In genomic region chr19:46980756-46981155, GRCh38 we compare ENCODE assay signal across 18 cellular contexts. TPM values are rescaled to one million over a fixed set of nuclear protein-coding genes. Genes with fewer than 3 reads are reported as not detected.
DNase-seq lines count a peak whose midpoint lies in the region; ATAC-seq, FAIRE-seq and TF ChIP-seq lines count a peak whose summit lies in the region.
"Had no signal": no experiment of that assay in that cellular context is flagged by ENCODE, and none has a peak within 500 bp of the region (broad histone marks: within the 10 kb centered on the region; RNA-seq: fewer than 3 reads in every experiment).

No MANE protein-coding gene starts in this region.

- H3K9me3 ChIP-seq in right lobe of liver = no peaks in the 10 kb centered on the region
- no peaks in the 10 kb centered on the region for H3K9me3 ChIP-seq in HepG2 (ENCODE audit: low read length)
- H3K9me3 ChIP-seq in upper lobe of left lung = no peaks in the 10 kb centered on the region

- no peaks in the 10 kb centered on the region for H3K27me3 Mint-ChIP-seq in T-helper 2 cell treated with Interferon-gamma antibody and Interleukin-4, amounts not matched to agents 5 μg/mL and 100 μg/mL, for 36 hours (ENCODE audit: low read depth)
- peaks cover 4% of the 10 kb centered on the region for H3K27me3 Mint-ChIP-seq in glutamatergic neuron (ENCODE audit: unreplicated experiment)

- POLR2A ChIA-PET in HepG2 (lab: Yijun Ruan, JAX) = no interaction called here

- H3K4me3 Mint-ChIP-seq in T-helper 2 cell treated with Interferon-gamma antibody and Interleukin-4, amounts not matched to agents 5 μg/mL and 100 μg/mL, for 36 hours = no peak overlapping the region
- H3K4me3 Mint-ChIP-seq in glutamatergic neuron (ENCODE audit: unreplicated experiment) = peak overlapping the region; percentile 52
- H3K4me3 Mint-ChIP-seq: mesothelial cell of epicardium had no signal

- no peaks in the 10 kb centered on the region for H3K36me3 ChIP-seq in right lobe of liver
- peaks cover 10 to 20% of the 10 kb centered on the region in 2 experiments; a peak in 4 of 5 replicates for H3K36me3 ChIP-seq in HepG2 (replicated peaks in 1 of 2; ENCODE audit: control insufficient read depth in 1 of 2, insufficient read depth in 2 of 2, low read length in 2 of 2)
- H3K36me3 ChIP-seq in upper lobe of left lung = no peaks in the 10 kb centered on the region

- H3K4me3 ChIP-seq in right lobe of liver = no peak overlapping the region
- no peak overlapping the region for H3K4me3 ChIP-seq in HepG2 (replicated peaks in 1 of 3; ENCODE audit: insufficient read depth in 1 of 3, low read depth in 2 of 3, low read length in 3 of 3)
- H3K4me3 ChIP-seq in upper lobe of left lung = no peak overlapping the region
- H3K4me3 ChIP-seq: PC-9 had no signal

- TF ChIP-seq RAD21 in HepG2 (CRISPR knock-in tag; IDR thresholded peaks at IDR 0.05) = no peak

- TF ChIP-seq CTCF in right lobe of liver (IDR thresholded peaks at IDR 0.05) = no peak
- no peak for TF ChIP-seq CTCF in HepG2 (CRISPR knock-in tag; IDR thresholded peaks at IDR 0.05)
- no peak for TF ChIP-seq CTCF in glutamatergic neuron (IDR thresholded peaks at IDR 0.05; ENCODE audit: partially characterized antibody, unreplicated experiment)
- no peak for TF ChIP-seq CTCF in upper lobe of left lung (IDR thresholded peaks at IDR 0.05)

- H3K27ac ChIP-seq in right lobe of liver (peak overlapping the region in 2 of 3 donors; percentile 45 to 97), HepG2 (ENCODE audit: extremely low read length, insufficient read depth, low read length) (no peak overlapping the region), upper lobe of left lung (peak overlapping the region in 3 of 4 donors; percentile 8 to 63 (median 52))
- H3K27ac ChIP-seq: PC-9 had no signal

- intact Hi-C loops in right lobe of liver (cut with DNase I) (no loop called here), HepG2 (cut with micrococcal nuclease; ENCODE audit: unreplicated experiment) (loop anchor here (5.0 kb wide), 1 partner anchor 53 kb away; no protein-coding TSS in a partner anchor)

- H3K27ac Mint-ChIP-seq in T-helper 2 cell treated with Interferon-gamma antibody and Interleukin-4, amounts not matched to agents 5 μg/mL and 100 μg/mL, for 36 hours = peak overlapping the region; percentile 26
- peak overlapping the region; percentile 18 for H3K27ac Mint-ChIP-seq in glutamatergic neuron (ENCODE audit: unreplicated experiment)
- H3K27ac Mint-ChIP-seq: mesothelial cell of epicardium had no signal

- no TSS peak for BruUV-seq in HepG2 (replicated peaks; lab: Mats Ljungman, UMichigan)

- peaks cover 3% of the 10 kb centered on the region for H3K36me3 Mint-ChIP-seq in T-helper 2 cell treated with Interferon-gamma antibody and Interleukin-4, amounts not matched to agents 5 μg/mL and 100 μg/mL, for 36 hours (ENCODE audit: low read depth)
- H3K36me3 Mint-ChIP-seq in glutamatergic neuron (ENCODE audit: unreplicated experiment) = no peaks in the 10 kb centered on the region
- H3K36me3 Mint-ChIP-seq: mesothelial cell of epicardium had no signal

- no peak overlapping the region for H2AFZ ChIP-seq in HepG2 (ENCODE audit: low read length)
- H2AFZ ChIP-seq: PC-9 had no signal

- H3K27me3 ChIP-seq in right lobe of liver = no peaks in the 10 kb centered on the region
- no peaks in the 10 kb centered on the region for H3K27me3 ChIP-seq in HepG2 (ENCODE audit: control insufficient read depth in 1 of 2, insufficient read depth in 2 of 2, low read length in 2 of 2)
- no peaks in the 10 kb centered on the region for H3K27me3 ChIP-seq in upper lobe of left lung

- H3K4me1 Mint-ChIP-seq in T-helper 2 cell treated with Interferon-gamma antibody and Interleukin-4, amounts not matched to agents 5 μg/mL and 100 μg/mL, for 36 hours (ENCODE audit: low read depth) = peaks cover 19% of the 10 kb centered on the region
- H3K4me1 Mint-ChIP-seq in glutamatergic neuron (ENCODE audit: low read depth, unreplicated experiment) = peaks cover 51% of the 10 kb centered on the region

- in situ Hi-C loops in HepG2 (cut with HindIII; ENCODE audit: extremely low pct_ligation_motif_present, low pct_unique_long_range_greater_than_20kb) = no loop called here

- H3K4me2 ChIP-seq in HepG2 (ENCODE audit: low read depth, low read length) = no peak overlapping the region
- H3K4me2 ChIP-seq: PC-9 had no signal

- TF ChIP-seq POLR2A in right lobe of liver (IDR thresholded peaks at IDR 0.05) = no peak
- no peak for TF ChIP-seq POLR2A in HepG2 (IDR thresholded peaks at IDR 0.05; ENCODE audit: insufficient read depth in 1 of 2, low read depth in 2 of 2, low read length in 2 of 2)
- TF ChIP-seq POLR2A in upper lobe of left lung (IDR thresholded peaks at IDR 0.05) = no peak

- no peak for FAIRE-seq in HepG2 (lab: Jason Lieb, UNC)
- FAIRE-seq: GM12892 had no signal

- 86% methylated on average over 1 of the region's 3 CpGs for WGBS in right lobe of liver (ENCODE audit: insufficient coverage, low coverage, low lambda C conversion rate, missing lambda C conversion rate)
- 96% methylated on average over 3 of the region's 3 CpGs for WGBS in HepG2 (ENCODE audit: low lambda C conversion rate)
- 85 to 88% methylated on average over 3 of the region's 3 CpGs for WGBS in upper lobe of left lung, 2 donors

- H3K9me3 Mint-ChIP-seq in T-helper 2 cell treated with Interferon-gamma antibody and Interleukin-4, amounts not matched to agents 5 μg/mL and 100 μg/mL, for 36 hours = no peaks in the 10 kb centered on the region
- H3K9me3 Mint-ChIP-seq in glutamatergic neuron (ENCODE audit: unreplicated experiment) = peaks cover 11% of the 10 kb centered on the region
- H3K9me3 Mint-ChIP-seq: mesothelial cell of epicardium had no signal

- ATAC-seq in right lobe of liver (no peak), HepG2 (no peak), upper lobe of left lung (ENCODE audit: low FRiP score in 2 of 2) (no peak), GM18520 (IDR thresholded peaks at IDR 0.05; ENCODE audit: unreplicated experiment) (no peak)

- DNase-seq in right lobe of liver = no peak
- DNase-seq in HepG2 (ENCODE audit: low spot score) = no peak
- no peak for DNase-seq in T-helper 2 cell treated with Interferon-gamma antibody and Interleukin-4, amounts not matched to agents 5 μg/mL and 100 μg/mL, for 36 hours (ENCODE audit: low spot score)
- DNase-seq in glutamatergic neuron = no peak
- DNase-seq in upper lobe of left lung = no peak
- DNase-seq in AG08395 (ENCODE audit: low spot score) = no peak
- DNase-seq in NCI-H2107 (lab: John Stamatoyannopoulos, UW) = no peak
- DNase-seq: activated CD4-positive, alpha-beta T cell treated with anti-CD3 and anti-CD28 coated beads for 4 hours; activated T-cell treated with anti-CD3 and anti-CD28 coated beads, Interleukin-2, amount 50 U/mL, for 1 hour; central memory CD4-positive, alpha-beta T cell; KBM-7; kidney glomerular epithelial cell; NCI-H1105; nucleus accumbens; PC-9 had no signal

- peaks cover 23% of the 10 kb centered on the region for H3K79me2 ChIP-seq in HepG2 (ENCODE audit: insufficient read depth, low read length)

- H3K9ac ChIP-seq in HepG2 (ENCODE audit: insufficient read depth, low read depth, low read length) = no peak overlapping the region

- TF ChIP-seq EP300 in HepG2 (IDR thresholded peaks at IDR 0.05; ENCODE audit: low read depth in 2 of 2, low read length in 2 of 2) = no peak
- no peak for TF ChIP-seq EP300 in HepG2 (CRISPR knock-in tag; IDR thresholded peaks at IDR 0.05; ENCODE audit: borderline replicate concordance)
- no peak for TF ChIP-seq EP300 in upper lobe of left lung (IDR thresholded peaks at IDR 0.05)

- H3K4me1 ChIP-seq in right lobe of liver = peaks cover 0 to 69% (median 33%) of the 10 kb centered on the region in 4 donors
- H3K4me1 ChIP-seq in HepG2 (ENCODE audit: insufficient read depth, low read length) = peaks cover 51% of the 10 kb centered on the region
- H3K4me1 ChIP-seq in upper lobe of left lung = peaks cover 50 to 70% (median 61%) of the 10 kb centered on the region in 4 donors

- H4K20me1 ChIP-seq in HepG2 (ENCODE audit: insufficient read depth, low read length) = no peaks in the 10 kb centered on the region

- CTCF ChIA-PET in HepG2 (lab: Yijun Ruan, JAX; ENCODE audit: low intra/inter-chr PET ratio, low total read pairs) = no interaction called here

TF ChIP-seq in HepG2, 621 proteins besides CTCF, POLR2A, EP300 and RAD21 (continues in another document):
- TF ChIP-seq YEATS2 (CRISPR knock-in tag; IDR thresholded peaks at IDR 0.05; ENCODE audit: borderline replicate concordance) (no peak), ZBTB1 (CRISPR knock-in tag; IDR thresholded peaks at IDR 0.05; ENCODE audit: borderline replicate concordance) (no peak), NR0B2 (CRISPR knock-in tag; IDR thresholded peaks at IDR 0.05) (no peak)

RNA-seq across cellular contexts. Expression of gene NPAS1, which starts 38.9 kb away (rescaled TPM):
- 1 to 10 TPM in 2 of 6 experiments, not detected in 4; 1.3 to 1.7 TPM for total RNA-seq in right lobe of liver
- total RNA-seq in HepG2 (2016; rRNA removed; fragmentation: Illumina TruSeq; extraction: Trizol) = 0.29 and 0.35 TPM in 2 replicates
- 0.26 and 0.51 TPM in 2 replicates for total RNA-seq in HepG2 (2016; cell fraction: cytosol; rRNA removed; fragmentation: Illumina TruSeq; extraction: Trizol; ENCODE audit: low read depth)
- 0.16 and 0.30 TPM in 2 replicates for total RNA-seq in HepG2 (2016; cell fraction: insoluble cytoplasmic fraction; rRNA removed; fragmentation: Illumina TruSeq; extraction: Trizol)
- total RNA-seq in HepG2 (2016; cell fraction: membrane; rRNA removed; fragmentation: Illumina TruSeq; extraction: Trizol) = 0.59 and 0.76 TPM in 2 replicates
- not detected in 2 replicates for total RNA-seq in HepG2 (2016; cell fraction: nucleus; rRNA removed; fragmentation: Illumina TruSeq; extraction: Trizol)
- polyA plus RNA-seq in HepG2 (2011; rRNA removed) = 2.9 and 3.9 TPM in 2 replicates
- polyA plus RNA-seq in HepG2 (2011; cell fraction: cytosol; rRNA removed) = 2.3 and 4.0 TPM in 2 replicates
- 13.1 and 15.5 TPM in 2 replicates for polyA plus RNA-seq in HepG2 (2011; cell fraction: nucleus; rRNA removed)
- 1.2 and 2.2 TPM in 2 replicates for polyA plus RNA-seq in HepG2 (2012)
- 0.76 and 1.1 TPM in 2 replicates for polyA plus RNA-seq in HepG2 (2016; cell fraction: cytosol; fragmentation: Illumina TruSeq; extraction: Trizol; ENCODE audit: low read depth)
- 0.19 and 0.53 TPM in 2 replicates for polyA plus RNA-seq in HepG2 (2016; cell fraction: insoluble cytoplasmic fraction; fragmentation: Illumina TruSeq; extraction: Trizol; ENCODE audit: low read depth)
- 0.69 and 1.1 TPM in 2 replicates for polyA plus RNA-seq in HepG2 (2016; cell fraction: membrane; fragmentation: Illumina TruSeq; extraction: Trizol; ENCODE audit: low read depth)
- 1.2 TPM in 1 of 2 replicates, not detected in the other for polyA plus RNA-seq in HepG2 (2016; cell fraction: nucleus; fragmentation: Illumina TruSeq; extraction: Trizol; ENCODE audit: insufficient read depth, low read depth)
- polyA minus RNA-seq in HepG2 (2011; rRNA and poly(A)+ RNA removed; ENCODE audit: low replicate concordance) = 0.70 and 4.4 TPM in 2 replicates
- polyA minus RNA-seq in HepG2 (2011; cell fraction: cytosol; rRNA and poly(A)+ RNA removed) = 1.1 and 2.8 TPM in 2 replicates
- polyA minus RNA-seq in HepG2 (2011; cell fraction: nucleus; rRNA and poly(A)+ RNA removed) = 0.99 and 1.8 TPM in 2 replicates
- total RNA-seq in glutamatergic neuron (ENCODE audit: unreplicated experiment) = 1.7 TPM
- total RNA-seq in upper lobe of left lung = 10 to 100 TPM in 1 of 6 donors, 1 to 10 TPM in 3, under 1 TPM in 1, not detected in 1; 0.30 to 13.6 (median 1.1) TPM
